ENCODE assay signal across 22 cellular contexts in genomic region chr5:39371367-39371635, GRCh38. TPM values are rescaled to one million over a fixed set of nuclear protein-coding genes. Genes with fewer than 3 reads are reported as not detected.
"Had no signal": no experiment of that assay in that cellular context is flagged by ENCODE, and none has a peak within 500 bp of the region (broad histone marks: within the 10 kb centered on the region; RNA-seq: fewer than 3 reads in every experiment).

No MANE protein-coding gene starts in this region.

- H3K27ac Mint-ChIP-seq: activated B cell treated with CpG ODN at 0.5 μM for 24 hours; activated CD4-positive, alpha-beta memory T cell treated with anti-CD3 and anti-CD28 coated beads for 36 hours; activated naive CD8-positive, alpha-beta T cell; activated T-helper 1 cell treated with anti-CD3 and anti-CD28 coated beads, Interleukin-12 subunit alpha, Interleukin-12 subunit beta, Interleukin-2, Interleukin-4 antibody, amounts not matched to agents 30 ng/mL and 10 ng/mL and 1 ng/mL, durations not matched to agents 14 hours and 24 hours and 36 hours; natural killer cell treated with Interleukin-12 subunit alpha and Interleukin-12 subunit beta and Interleukin-15 and Interleukin-18, amount 100 ng/mL, for 72 hours had no signal

- H3K27me3 Mint-ChIP-seq: activated B cell treated with CpG ODN at 0.5 μM for 24 hours; activated CD4-positive, alpha-beta memory T cell treated with anti-CD3 and anti-CD28 coated beads for 36 hours; natural killer cell treated with Interleukin-12 subunit alpha and Interleukin-12 subunit beta and Interleukin-15 and Interleukin-18, amount 100 ng/mL, for 72 hours had no signal

- ATAC-seq: esophagus mucosa; gastrocnemius medialis; left ventricle myocardium superior; stimulated activated naive CD8-positive, alpha-beta T cell treated with anti-CD3 and anti-CD28 coated beads, Interleukin-15, Interleukin-2, amounts not matched to agents 100 U/mL and 50 U/mL, for 24 hours had no signal

- H3K4me1 Mint-ChIP-seq: activated B cell treated with CpG ODN at 0.5 μM for 24 hours had no signal

- DNase-seq: activated B cell treated with CpG ODN at 0.5 μM for 24 hours; activated CD4-positive, alpha-beta memory T cell treated with anti-CD3 and anti-CD28 coated beads for 36 hours; activated CD4-positive, alpha-beta T cell treated with anti-CD3 and anti-CD28 coated beads for 4 hours; activated T-cell treated with anti-CD3 and anti-CD28 coated beads for 4 hours; effector CD4-positive, alpha-beta T cell; gastrocnemius medialis; head of caudate nucleus; kidney glomerular epithelial cell; left ventricle myocardium superior; mesendoderm; stimulated activated CD4-positive, alpha-beta T cell treated with anti-CD3 and anti-CD28 coated beads, Interleukin-12 subunit alpha, Interleukin-12 subunit beta, amount 100 ng/mL, for 4 hours; stimulated activated CD4-positive, alpha-beta T cell treated with anti-CD3 and anti-CD28 coated beads, Interleukin-1b, Interleukin-23, amount 100 ng/mL, for 48 hours; stimulated activated naive CD8-positive, alpha-beta T cell treated with anti-CD3 and anti-CD28 coated beads, Interleukin-15, Interleukin-2, amounts not matched to agents 100 U/mL and 50 U/mL, for 24 hours; transverse colon had no signal

- FAIRE-seq: bronchial epithelial cell had no signal

- H3K27me3 ChIP-seq: gastrocnemius medialis, transverse colon, vagina had no signal

- H3K4me1 ChIP-seq: gastrocnemius medialis, vagina had no signal

- H3K36me3 ChIP-seq: transverse colon had no signal

- H3K9me3 ChIP-seq: gastrocnemius medialis, transverse colon, vagina had no signal

- H3K27ac ChIP-seq: gastrocnemius medialis, transverse colon, vagina had no signal

- H3K4me3 Mint-ChIP-seq: activated B cell treated with CpG ODN at 0.5 μM for 24 hours; activated CD4-positive, alpha-beta memory T cell treated with anti-CD3 and anti-CD28 coated beads for 36 hours; activated naive CD8-positive, alpha-beta T cell; activated T-helper 1 cell treated with anti-CD3 and anti-CD28 coated beads, Interleukin-12 subunit alpha, Interleukin-12 subunit beta, Interleukin-2, Interleukin-4 antibody, amounts not matched to agents 30 ng/mL and 10 ng/mL and 1 ng/mL, durations not matched to agents 14 hours and 24 hours and 36 hours; natural killer cell treated with Interleukin-12 subunit alpha and Interleukin-12 subunit beta and Interleukin-15 and Interleukin-18, amount 100 ng/mL, for 72 hours had no signal

- H3K4me3 ChIP-seq: gastrocnemius medialis, transverse colon, vagina had no signal

- H3K9me3 Mint-ChIP-seq: activated B cell treated with CpG ODN at 0.5 μM for 24 hours; activated CD4-positive, alpha-beta memory T cell treated with anti-CD3 and anti-CD28 coated beads for 36 hours; activated T-helper 1 cell treated with anti-CD3 and anti-CD28 coated beads, Interleukin-12 subunit alpha, Interleukin-12 subunit beta, Interleukin-2, Interleukin-4 antibody, amounts not matched to agents 30 ng/mL and 10 ng/mL and 1 ng/mL, durations not matched to agents 14 hours and 24 hours and 36 hours; natural killer cell treated with Interleukin-12 subunit alpha and Interleukin-12 subunit beta and Interleukin-15 and Interleukin-18, amount 100 ng/mL, for 72 hours had no signal

- H3K36me3 Mint-ChIP-seq: activated CD4-positive, alpha-beta memory T cell treated with anti-CD3 and anti-CD28 coated beads for 36 hours; activated naive CD8-positive, alpha-beta T cell; natural killer cell treated with Interleukin-12 subunit alpha and Interleukin-12 subunit beta and Interleukin-15 and Interleukin-18, amount 100 ng/mL, for 72 hours had no signal

RNA-seq across cellular contexts. Expression of gene C9, which starts 7.0 kb away (rescaled TPM):
- total RNA-seq: activated B cell treated with CpG ODN at 0.5 μM for 24 hours; activated CD4-positive, alpha-beta memory T cell treated with anti-CD3 and anti-CD28 coated beads for 36 hours; activated T-helper 1 cell treated with anti-CD3 and anti-CD28 coated beads, Interleukin-12 subunit alpha, Interleukin-12 subunit beta, Interleukin-2, Interleukin-4 antibody, amounts not matched to agents 30 ng/mL and 10 ng/mL and 1 ng/mL, durations not matched to agents 14 hours and 24 hours and 36 hours; bronchial epithelial cell; cerebellum; esophagus mucosa; left ventricle myocardium superior; natural killer cell treated with Interleukin-12 subunit alpha and Interleukin-12 subunit beta and Interleukin-15 and Interleukin-18, amount 100 ng/mL, for 72 hours; T-helper 1 cell treated with Interleukin-12 subunit alpha and Interleukin-12 subunit beta and Interleukin-4 antibody, amounts not matched to agents 30 ng/mL and 1 ng/mL, for 36 hours; transverse colon; vagina had no signal

RNA-seq across cellular contexts. Expression of gene DAB2, which starts 53.5 kb away (rescaled TPM):
- total RNA-seq: activated B cell treated with CpG ODN at 0.5 μM for 24 hours; activated CD4-positive, alpha-beta memory T cell treated with anti-CD3 and anti-CD28 coated beads for 36 hours; activated T-helper 1 cell treated with anti-CD3 and anti-CD28 coated beads, Interleukin-12 subunit alpha, Interleukin-12 subunit beta, Interleukin-2, Interleukin-4 antibody, amounts not matched to agents 30 ng/mL and 10 ng/mL and 1 ng/mL, durations not matched to agents 14 hours and 24 hours and 36 hours; T-helper 1 cell treated with Interleukin-12 subunit alpha and Interleukin-12 subunit beta and Interleukin-4 antibody, amounts not matched to agents 30 ng/mL and 1 ng/mL, for 36 hours had no signal
